8 cellular contexts compared by ENCODE assay signal in the genomic region with DNA sequence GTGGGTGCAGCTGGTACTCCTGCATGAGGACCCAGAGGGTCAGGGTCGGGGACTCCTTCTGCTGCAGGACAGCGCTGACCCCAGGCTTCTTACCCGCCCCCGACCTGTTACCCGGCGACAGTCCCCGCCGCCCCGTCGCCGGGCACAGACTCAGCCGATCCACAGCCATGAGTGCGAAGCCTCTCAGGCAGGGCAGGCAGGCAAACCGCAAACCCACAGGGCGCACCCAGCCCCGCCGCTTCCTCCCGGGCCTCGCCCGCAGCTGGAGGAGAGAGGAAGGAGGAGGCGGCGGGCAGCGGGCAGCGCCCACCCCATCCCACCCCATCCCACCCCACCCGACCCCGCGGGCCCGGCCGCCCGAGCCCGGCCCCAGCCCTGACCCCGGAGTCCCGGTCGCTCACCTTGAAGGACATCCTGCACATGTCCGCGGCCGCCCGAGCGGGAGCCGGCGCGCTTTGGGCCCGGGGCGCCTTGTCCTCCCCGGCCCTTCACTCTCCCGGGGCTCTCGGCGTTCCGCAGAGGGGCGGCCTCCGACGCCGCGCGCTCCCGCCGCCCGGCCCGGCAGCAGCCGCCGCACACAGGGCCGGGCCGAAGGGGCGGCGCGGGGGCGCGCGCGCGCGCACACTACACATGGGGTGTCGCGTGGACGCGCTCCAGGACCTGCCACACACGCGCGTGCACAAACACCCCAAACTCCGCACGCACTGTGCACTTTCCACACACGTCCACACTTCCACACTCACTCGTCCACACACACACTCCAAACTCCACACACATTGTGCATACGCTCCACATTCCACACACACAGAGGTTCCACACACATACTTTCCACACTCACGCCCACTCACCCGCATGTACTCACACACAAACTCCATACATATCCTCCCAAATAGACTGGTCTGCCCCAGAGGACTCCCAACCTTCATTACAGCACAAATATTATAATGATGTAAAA. TPM values are rescaled to one million over a fixed set of nuclear protein-coding genes. Genes with fewer than 3 reads are reported as not detected.
DNase-seq lines count a peak whose midpoint lies in the region; ATAC-seq and TF ChIP-seq lines count a peak whose summit lies in the region.

ANKRD29 (minus strand) TSS at position 603 of the 955 bp plus-strand sequence; CDS start at position 422, 181 bp downstream.

- H3K9ac ChIP-seq in ES-I3 (ENCODE audit: low read depth, low read length) (peak within 1 kb of the TSS; percentile 42), duodenal mucosa (ENCODE audit: low read depth in 1 of 2, low read length in 2 of 2) (no peak within 1 kb of the TSS)

- intact Hi-C loops in lower lobe of right lung (cut with DNase I): no loop called here

- no peak for TF ChIP-seq CTCF in lower lobe of right lung (IDR thresholded peaks at IDR 0.05)

- peak; percentile 63 for DNase-seq in activated CD4-positive, alpha-beta T cell treated with anti-CD3 and anti-CD28 coated beads for 48 hours
- peak; percentile 72 for DNase-seq in lower lobe of right lung
- peak; percentile 16 for DNase-seq in stimulated activated CD8-positive, alpha-beta memory T cell treated with anti-CD3 and anti-CD28 coated beads, Interleukin-12 subunit alpha, Interleukin-12 subunit beta, amount 100 ng/mL, for 4 hours (ENCODE audit: low read depth)
- no peak for DNase-seq in putamen (ENCODE audit: low spot score)

- H3K4me3 ChIP-seq in duodenal mucosa (ENCODE audit: low read depth in 1 of 2, low read length in 2 of 2) (peak within 1 kb of the TSS; percentile 69 to 84), lower lobe of right lung (peak within 1 kb of the TSS; percentile 65)

- no peak within 1 kb of the TSS for H3K27ac ChIP-seq in duodenal mucosa (ENCODE audit: low read depth, low read length)
- peak within 1 kb of the TSS; percentile 76 for H3K27ac ChIP-seq in lower lobe of right lung

- H3K4me1 ChIP-seq in ES-I3 (ENCODE audit: insufficient read depth, low read length) (peaks cover 6% of the 10 kb centered on the region; the same call in 1 of the 2 replicates), duodenal mucosa (ENCODE audit: control insufficient read depth in 1 of 2, insufficient read depth in 2 of 2, low read length in 2 of 2) (peaks cover 4 to 9% of the 10 kb centered on the region in 2 donors), lower lobe of right lung (peaks cover 12% of the 10 kb centered on the region)

- TF ChIP-seq EP300 in Ishikawa (IDR thresholded peaks at IDR 0.05; ENCODE audit: borderline replicate concordance): no peak

- no peaks in the 10 kb centered on the region for H3K36me3 ChIP-seq in ES-I3 (ENCODE audit: insufficient read depth, low read length)
- no peaks in the 10 kb centered on the region for H3K36me3 ChIP-seq in duodenal mucosa (ENCODE audit: control insufficient read depth in 1 of 2, insufficient read depth in 2 of 2, low read length in 2 of 2)
- H3K36me3 ChIP-seq in lower lobe of right lung: no peaks in the 10 kb centered on the region

- no peak for TF ChIP-seq RAD21 in Ishikawa (IDR thresholded peaks at IDR 0.05; ENCODE audit: low read depth)

- H3K27me3 ChIP-seq in duodenal mucosa (ENCODE audit: control insufficient read depth in 1 of 2, insufficient read depth in 2 of 2, low read length in 2 of 2) (peaks cover 19 to 25% of the 10 kb centered on the region in 2 donors), lower lobe of right lung (ENCODE audit: low read depth) (peaks cover 20% of the 10 kb centered on the region)

- H3K9me3 ChIP-seq in ES-I3 (ENCODE audit: control insufficient read depth, insufficient read depth, low read length) (no peaks in the 10 kb centered on the region), duodenal mucosa (ENCODE audit: control insufficient read depth in 1 of 2, low read length in 2 of 2) (no peaks in the 10 kb centered on the region), lower lobe of right lung (no peaks in the 10 kb centered on the region)

- peak; percentile 89 to 90 for ATAC-seq in lower lobe of right lung
- ATAC-seq in GM21723 (IDR thresholded peaks at IDR 0.05; ENCODE audit: unreplicated experiment): no peak

TF ChIP-seq in Ishikawa, 13 proteins besides CTCF, POLR2A, EP300 and RAD21:
- TF ChIP-seq EGR1 (IDR thresholded peaks at IDR 0.05): peak; percentile 45; the same call in 1 of the 2 replicates
- TF ChIP-seq YY1 (IDR thresholded peaks at IDR 0.05; ENCODE audit: low read depth): no peak
- TF ChIP-seq FOXM1 (IDR thresholded peaks at IDR 0.05; ENCODE audit: borderline replicate concordance, low read depth): no peak
- TF ChIP-seq ZBTB7A (IDR thresholded peaks at IDR 0.05; ENCODE audit: low read depth): peak; percentile 63; the same call in 1 of the 2 replicates
- peak; percentile 47 for TF ChIP-seq MAX (IDR thresholded peaks at IDR 0.05)
- TF ChIP-seq NFIC (IDR thresholded peaks at IDR 0.05): no peak

RNA-seq across cellular contexts. Expression of gene ANKRD29, which starts in this region (rescaled TPM):
- total RNA-seq in lower lobe of right lung: 56.5 TPM
